Comparison of ENCODE assay signal across 27 cellular contexts in the genomic region with DNA sequence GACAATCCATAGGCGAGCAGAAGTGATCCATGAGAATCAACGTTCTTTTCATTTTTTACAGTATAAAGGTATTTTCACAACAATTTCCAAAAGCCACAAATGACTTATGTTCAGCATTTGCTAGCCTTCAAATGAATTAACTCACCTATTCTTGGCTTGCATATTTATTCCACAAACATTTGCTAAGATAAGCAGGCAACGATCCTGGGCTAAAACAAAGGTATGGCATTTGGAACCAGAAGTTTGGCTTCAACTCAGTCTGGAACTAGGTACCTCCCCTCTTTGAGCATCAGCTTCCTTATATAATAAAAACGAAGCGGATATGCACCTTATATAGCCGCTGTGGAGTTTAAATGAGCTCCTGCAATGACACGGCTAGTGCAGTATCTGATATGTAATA. TPM values are rescaled to one million over a fixed set of nuclear protein-coding genes. Genes with fewer than 3 reads are reported as not detected.
DNase-seq lines count a peak whose midpoint lies in the region; ATAC-seq, FAIRE-seq and TF ChIP-seq lines count a peak whose summit lies in the region.
"Had no signal": no experiment of that assay in that cellular context is flagged by ENCODE, and none has a peak within 500 bp of the region (broad histone marks: within the 10 kb centered on the region; RNA-seq: fewer than 3 reads in every experiment).

No MANE protein-coding gene starts in this region.

- H3K79me2 ChIP-seq in astrocyte (ENCODE audit: insufficient read depth, low read length) = no peaks in the 10 kb centered on the region

- H3K27ac ChIP-seq in A673 (ENCODE audit: low read depth, low read length, poor library complexity, severe bottlenecking) (peak overlapping the region; percentile 85), astrocyte (ENCODE audit: low read depth, low read length) (no peak overlapping the region), body of pancreas (no peak overlapping the region), ascending aorta (no peak overlapping the region)
- H3K27ac ChIP-seq: 22Rv1; BLaER1 treated with 17β-estradiol and CSF1 and Interleukin-3, amounts not matched to agents 10 nM and 100 nM; GM23248 had no signal

- H3K36me3 ChIP-seq in A673 (ENCODE audit: insufficient read depth, low read length, poor library complexity, severe bottlenecking) = peaks cover 34% of the 10 kb centered on the region
- H3K36me3 ChIP-seq in astrocyte (ENCODE audit: insufficient read depth, low read length) = no peaks in the 10 kb centered on the region
- no peaks in the 10 kb centered on the region for H3K36me3 ChIP-seq in body of pancreas (replicated peaks in 1 of 2; ENCODE audit: insufficient read depth in 1 of 2, low read depth in 2 of 2)
- no peaks in the 10 kb centered on the region for H3K36me3 ChIP-seq in ascending aorta
- H3K36me3 ChIP-seq: BE2C had no signal

- TF ChIP-seq CTCF in A673 (conservative IDR thresholded peaks at IDR 0.05; ENCODE audit: low read depth, low read length) (no peak), astrocyte (IDR thresholded peaks at IDR 0.05; ENCODE audit: insufficient read depth, low read depth, low read length) (no peak), body of pancreas (IDR thresholded peaks at IDR 0.05) (no peak), ascending aorta (IDR thresholded peaks at IDR 0.05) (no peak)

- H3K36me3 Mint-ChIP-seq in astrocyte (ENCODE audit: low read depth, unreplicated experiment) = no peaks in the 10 kb centered on the region
- peaks cover 29% of the 10 kb centered on the region for H3K36me3 Mint-ChIP-seq in memory B cell
- H3K36me3 Mint-ChIP-seq in activated CD4-positive, alpha-beta memory T cell treated with anti-CD3 and anti-CD28 coated beads, Interleukin-2, amount 10 ng/mL, durations not matched to agents 7 days and 5 days (ENCODE audit: low read depth) = no peaks in the 10 kb centered on the region
- H3K36me3 Mint-ChIP-seq: CD8-positive, alpha-beta memory T cell had no signal

- no peaks in the 10 kb centered on the region for H3K27me3 Mint-ChIP-seq in astrocyte (ENCODE audit: low read depth, unreplicated experiment)
- H3K27me3 Mint-ChIP-seq in memory B cell = no peaks in the 10 kb centered on the region
- no peaks in the 10 kb centered on the region for H3K27me3 Mint-ChIP-seq in activated CD4-positive, alpha-beta memory T cell treated with anti-CD3 and anti-CD28 coated beads, Interleukin-2, amount 10 ng/mL, durations not matched to agents 7 days and 5 days
- H3K27me3 Mint-ChIP-seq: CD4-positive, alpha-beta T cell; CD8-positive, alpha-beta memory T cell had no signal

- intact Hi-C loops in A673 (cut with micrococcal nuclease; ENCODE audit: unreplicated experiment) (no loop called here), body of pancreas (cut with DNase I) (no loop called here), ascending aorta (cut with DNase I) (no loop called here)

- H3K4me3 ChIP-seq in A673 (ENCODE audit: low read depth, low read length, poor library complexity, severe bottlenecking) (no peak overlapping the region), astrocyte (ENCODE audit: insufficient read depth, low read depth, low read length) (no peak overlapping the region), body of pancreas (no peak overlapping the region), ascending aorta (no peak overlapping the region)
- H3K4me3 ChIP-seq: BLaER1 treated with 17β-estradiol and CSF1 and Interleukin-3, amounts not matched to agents 10 nM and 100 nM; GM23248 had no signal

- no peak for TF ChIP-seq POLR2A in body of pancreas (IDR thresholded peaks at IDR 0.05)

- BruUV-seq in A673 (replicated peaks; lab: Mats Ljungman, UMichigan) = no TSS peak

- H2AFZ ChIP-seq in astrocyte (ENCODE audit: low read depth, low read length) = no peak overlapping the region
- H2AFZ ChIP-seq: GM23248 had no signal

- H3K4me1 ChIP-seq in A673 (ENCODE audit: insufficient read depth, low read length, poor library complexity, severe bottlenecking) (peaks cover 97% of the 10 kb centered on the region), astrocyte (ENCODE audit: insufficient read depth, low read length) (peaks cover 14% of the 10 kb centered on the region), body of pancreas (peaks cover 17% of the 10 kb centered on the region), ascending aorta (peaks cover 0 to 1% of the 10 kb centered on the region in 2 donors)
- H3K4me1 ChIP-seq: BE2C had no signal

- H3K4me2 ChIP-seq in astrocyte (ENCODE audit: low read length) = no peak overlapping the region
- H3K4me2 ChIP-seq: BLaER1 treated with 17β-estradiol and CSF1 and Interleukin-3, amounts not matched to agents 10 nM and 100 nM had no signal

- ATAC-seq in body of pancreas (peak; percentile 63), memory B cell (ENCODE audit: low read depth) (no peak)

- POLR2A ChIA-PET in A673 (lab: Charles Lee; ENCODE audit: low non-redundant PET) = no interaction called here
- POLR2A ChIA-PET in activated CD4-positive, alpha-beta memory T cell treated with anti-CD3 and anti-CD28 coated beads, Interleukin-2, amount 10 ng/mL, durations not matched to agents 7 days and 5 days (lab: Charles Lee) = no interaction called here

- CTCF ChIA-PET in A673 (lab: Charles Lee) = no interaction called here
- CTCF ChIA-PET in activated CD4-positive, alpha-beta memory T cell treated with anti-CD3 and anti-CD28 coated beads, Interleukin-2, amount 10 ng/mL, durations not matched to agents 7 days and 5 days (lab: Charles Lee) = no interaction called here

- H3K9me3 ChIP-seq in A673 (ENCODE audit: low read depth, low read length, poor library complexity, severe bottlenecking) (no peaks in the 10 kb centered on the region), astrocyte (ENCODE audit: insufficient read depth, low read depth, low read length) (no peaks in the 10 kb centered on the region), body of pancreas (no peaks in the 10 kb centered on the region), ascending aorta (no peaks in the 10 kb centered on the region)
- H3K9me3 ChIP-seq: BE2C; BLaER1 treated with 17β-estradiol and CSF1 and Interleukin-3, amounts not matched to agents 10 nM and 100 nM had no signal

- no peak overlapping the region for H3K4me3 Mint-ChIP-seq in astrocyte (ENCODE audit: unreplicated experiment)
- H3K4me3 Mint-ChIP-seq in memory B cell = no peak overlapping the region
- H3K4me3 Mint-ChIP-seq in activated CD4-positive, alpha-beta memory T cell treated with anti-CD3 and anti-CD28 coated beads, Interleukin-2, amount 10 ng/mL, durations not matched to agents 7 days and 5 days = no peak overlapping the region
- H3K4me3 Mint-ChIP-seq: CD4-positive, alpha-beta T cell; CD8-positive, alpha-beta memory T cell had no signal

- no peaks in the 10 kb centered on the region for H4K20me1 ChIP-seq in astrocyte (ENCODE audit: insufficient read depth, low read length)

- H3K27ac Mint-ChIP-seq in astrocyte (ENCODE audit: unreplicated experiment) = no peak overlapping the region
- peak overlapping the region; percentile 76 for H3K27ac Mint-ChIP-seq in memory B cell
- H3K27ac Mint-ChIP-seq in activated CD4-positive, alpha-beta memory T cell treated with anti-CD3 and anti-CD28 coated beads, Interleukin-2, amount 10 ng/mL, durations not matched to agents 7 days and 5 days = no peak overlapping the region
- H3K27ac Mint-ChIP-seq: CD4-positive, alpha-beta T cell had no signal

- H3K9me3 Mint-ChIP-seq in astrocyte (ENCODE audit: unreplicated experiment) (peaks cover 1% of the 10 kb centered on the region), memory B cell (no peaks in the 10 kb centered on the region)
- no peaks in the 10 kb centered on the region for H3K9me3 Mint-ChIP-seq in activated CD4-positive, alpha-beta memory T cell treated with anti-CD3 and anti-CD28 coated beads, Interleukin-2, amount 10 ng/mL, durations not matched to agents 7 days and 5 days
- H3K9me3 Mint-ChIP-seq: CD4-positive, alpha-beta T cell; CD8-positive, alpha-beta memory T cell had no signal

- FAIRE-seq in astrocyte (lab: Jason Lieb, UNC) (no peak), RCC 7860 (lab: Jason Lieb, UNC) (no peak)
- FAIRE-seq: A204.1, GM12891, GM18507, H1 had no signal

- no peak overlapping the region for H3K9ac ChIP-seq in astrocyte (ENCODE audit: low read length)
- H3K9ac ChIP-seq: BLaER1 treated with 17β-estradiol and CSF1 and Interleukin-3, amounts not matched to agents 10 nM and 100 nM; GM23248 had no signal

- H3K4me1 Mint-ChIP-seq in astrocyte (ENCODE audit: low read depth, unreplicated experiment) = peaks cover 32% of the 10 kb centered on the region
- peaks cover 66% of the 10 kb centered on the region for H3K4me1 Mint-ChIP-seq in memory B cell
- H3K4me1 Mint-ChIP-seq in activated CD4-positive, alpha-beta memory T cell treated with anti-CD3 and anti-CD28 coated beads, Interleukin-2, amount 10 ng/mL, durations not matched to agents 7 days and 5 days = no peaks in the 10 kb centered on the region

- H3K27me3 ChIP-seq in A673 (replicated peaks; ENCODE audit: insufficient read depth, low read depth, low read length, poor library complexity) (no peaks in the 10 kb centered on the region), astrocyte (ENCODE audit: insufficient read depth, low read length) (no peaks in the 10 kb centered on the region), body of pancreas (no peaks in the 10 kb centered on the region), ascending aorta (no peaks in the 10 kb centered on the region)
- H3K27me3 ChIP-seq: BE2C; BLaER1 treated with 17β-estradiol and CSF1 and Interleukin-3, amounts not matched to agents 10 nM and 100 nM had no signal

- DNase-seq in A673 (ENCODE audit: low spot score) = no peak
- peak; percentile 49 for DNase-seq in astrocyte (ENCODE audit: low read depth)
- no peak for DNase-seq in body of pancreas
- no peak for DNase-seq in memory B cell (ENCODE audit: low spot score in 2 of 2)
- DNase-seq in activated CD4-positive, alpha-beta memory T cell treated with anti-CD3 and anti-CD28 coated beads, Interleukin-2, amount 10 ng/mL, durations not matched to agents 7 days and 5 days = no peak
- no peak for DNase-seq in activated CD4-positive, CD25-positive, alpha-beta regulatory T cell (lab: John Stamatoyannopoulos, UW)
- no peak for DNase-seq in ascending aorta (ENCODE audit: low spot score in 2 of 2)
- no peak for DNase-seq in RCC 7860 (ENCODE audit: low spot score)
- DNase-seq: ACHN; AML-193; BE2C; Calu3; CD4-positive, alpha-beta T cell; CD8-positive, alpha-beta memory T cell; DMS53; DMS79 treated with DMSO at 0.1 percent for 48 hours; GF-D8; GM23248; H7; HCEC 1CT had no signal

- 31 to 38% methylated on average over 7 of the region's 7 CpGs for WGBS in body of pancreas, 2 donors

RNA-seq across cellular contexts. Expression of a gene that starts 20.5 kb away (rescaled TPM):
- total RNA-seq in A673 (2021) (183 TPM in 2 replicates), astrocyte (4.9 and 6.0 TPM in 2 replicates), body of pancreas (1 to 10 TPM; 4.4 to 5.3 TPM), ascending aorta (7.1 TPM)
- under 1 TPM; 0.05 to 0.10 TPM for total RNA-seq in activated CD4-positive, alpha-beta memory T cell treated with anti-CD3 and anti-CD28 coated beads, Interleukin-2, amount 10 ng/mL, durations not matched to agents 7 days and 5 days
- total RNA-seq: G401, GM23248 had no signal

Comparison
In these comparisons a context has a peak if more than half of its experiments do, and no peak if none do; other contexts are left out.
1. RNA of a gene that starts 20.5 kb away (total RNA-seq): 183 TPM in A673; 7.1 TPM in ascending aorta (single experiment), 4.4 to 5.3 TPM in body of pancreas, 4.9 to 6.0 TPM in astrocyte and 0.05 to 0.10 TPM in activated CD4-positive, alpha-beta memory T cell treated with anti-CD3 and anti-CD28 coated beads, Interleukin-2, amount 10 ng/mL, durations not matched to agents 7 days and 5 days; every median in the first group is over 10 times any median in the second.